ENCODE assay signal across 23 cellular contexts in genomic region chr2:55919574-55919973, GRCh38. TPM values are rescaled to one million over a fixed set of nuclear protein-coding genes. Genes with fewer than 3 reads are reported as not detected.
"Had no signal": no experiment of that assay in that cellular context is flagged by ENCODE, and none has a peak within 500 bp of the region (broad histone marks: within the 10 kb centered on the region; RNA-seq: fewer than 3 reads in every experiment).

No MANE protein-coding gene starts in this region.

- FAIRE-seq: keratinocyte had no signal

- H3K4me3 ChIP-seq: hepatocyte, left lung, lower lobe of right lung, psoas muscle, right atrium auricular region, right lobe of liver, smooth muscle cell, testis, tibial nerve, uterus had no signal

- H3K4me2 ChIP-seq: hepatocyte, smooth muscle cell had no signal

- H3K4me1 ChIP-seq: parathyroid adenoma, psoas muscle, testis, uterus had no signal

- H3K9me3 ChIP-seq: left lung, lower lobe of right lung, psoas muscle, right atrium auricular region, right lobe of liver, testis, tibial nerve, uterus had no signal

- H3K9ac ChIP-seq: parathyroid adenoma had no signal

- H3K27me3 ChIP-seq: right atrium auricular region, right lobe of liver, testis, uterus had no signal

- H3K36me3 ChIP-seq: right lobe of liver, uterus had no signal

- H3K27ac ChIP-seq: hepatocyte, left lung, lower lobe of right lung, parathyroid adenoma, psoas muscle, right atrium auricular region, right lobe of liver, testis, tibial nerve, uterus had no signal

- H2AFZ ChIP-seq: hepatocyte, parathyroid adenoma had no signal

- H3K79me2 ChIP-seq: hepatocyte, parathyroid adenoma had no signal

- DNase-seq: left colon; left lung; lower lobe of right lung; mammary epithelial cell; mesenchymal stem cell; naive thymus-derived CD8-positive, alpha-beta T cell; nucleus accumbens; psoas muscle; right lobe of liver; stimulated activated CD4-positive, alpha-beta T cell treated with anti-CD3 and anti-CD28 coated beads, Interleukin-1b, Interleukin-23, amount 100 ng/mL, for 48 hours; stimulated activated CD4-positive, alpha-beta T cell treated with anti-CD3 and anti-CD28 coated beads, Interleukin-2, amount 100 ng/mL, for 48 hours; stimulated activated CD4-positive, alpha-beta T cell treated with anti-CD3 and anti-CD28 coated beads, Interleukin-4, amount 100 ng/mL, for 4 hours; stimulated activated CD8-positive, alpha-beta memory T cell treated with anti-CD3 and anti-CD28 coated beads, Interleukin-4, amount 100 ng/mL, for 48 hours; stimulated activated naive CD4-positive, alpha-beta T cell treated with Interleukin-2 at 50 U/mL for 16 hours; stimulated activated naive CD8-positive, alpha-beta T cell treated with anti-CD3 and anti-CD28 coated beads, Interleukin-15, amount 100 ng/mL, for 72 hours; testis; uterus had no signal

RNA-seq across cellular contexts. Expression of gene EFEMP1, which starts 4.0 kb away (rescaled TPM):
- total RNA-seq: naive thymus-derived CD8-positive, alpha-beta T cell had no signal
- polyA plus RNA-seq: naive thymus-derived CD8-positive, alpha-beta T cell had no signal
